In genomic region chr17:40178021-40178601, GRCh38 we compare ENCODE assay signal across 1 cellular context.
TF ChIP-seq lines count a peak whose summit lies in the region.

No MANE protein-coding gene starts in this region.

TF ChIP-seq in GM23338, 12 proteins besides CTCF, POLR2A, EP300 and RAD21 (continued from another document):
- TF ChIP-seq ZNF462 (CRISPR knock-in tag; IDR thresholded peaks at IDR 0.05), result no peak
